In genomic region chr2:1205853-1206252, GRCh38 we compare ENCODE assay signal across 1 cellular context.
A peak's percentile ranks its signal among the peaks of the same experiment; 100 is the strongest.
TF ChIP-seq lines count a peak whose summit lies in the region.

No MANE protein-coding gene starts in this region.

TF ChIP-seq in HepG2, 621 proteins besides CTCF, POLR2A, EP300 and RAD21:
- TF ChIP-seq UBTF (CRISPR knock-in tag; IDR thresholded peaks at IDR 0.05) (no peak), MAFF (IDR thresholded peaks at IDR 0.05; ENCODE audit: low read depth, low read length) (peak; percentile 64), RBM22 (optimal IDR thresholded peaks at IDR 0.05; ENCODE audit: low read length) (no peak), MAFK (conservative IDR thresholded peaks at IDR 0.05 in 1 of 2, IDR thresholded peaks at IDR 0.05 in 1 of 2; ENCODE audit: low read length in 2 of 2) (peak in 1 of 2 experiments; percentile 67; a peak in 3 of 4 replicates)
TF ChIP-seq in HepG2: peak in this region for 2.
